35 cellular contexts compared by ENCODE assay signal in the genomic region with DNA sequence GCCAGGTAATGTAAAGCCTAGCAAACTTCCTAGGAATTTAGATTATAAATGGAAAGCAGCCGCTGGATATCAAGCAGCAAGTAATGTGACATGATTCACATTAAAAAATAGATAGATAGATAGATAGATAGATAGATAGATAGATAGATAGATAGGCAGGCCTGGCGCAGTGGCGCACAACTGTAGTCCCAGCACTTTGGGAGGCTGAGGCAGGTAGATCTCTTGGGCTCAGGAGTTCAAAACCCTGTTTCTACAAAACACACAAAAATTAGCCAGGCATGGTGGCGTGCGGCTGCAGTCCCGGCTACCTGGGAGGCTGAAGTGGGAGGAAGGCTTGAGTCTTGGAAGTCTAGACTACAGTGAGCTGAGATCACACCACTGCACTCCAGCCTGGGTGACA.
A peak's percentile ranks its signal among the peaks of the same experiment; 100 is the strongest.
DNase-seq lines count a peak whose midpoint lies in the region; ATAC-seq, FAIRE-seq and TF ChIP-seq lines count a peak whose summit lies in the region.
"Had no signal": no experiment of that assay in that cellular context is flagged by ENCODE, and none has a peak within 500 bp of the region (broad histone marks: within the 10 kb centered on the region; RNA-seq: fewer than 3 reads in every experiment).

No MANE protein-coding gene starts in this region.

- H4K20me1 ChIP-seq in IMR-90 (ENCODE audit: insufficient read depth, low read length): no peaks in the 10 kb centered on the region
- H4K20me1 ChIP-seq in Karpas-422 (ENCODE audit: insufficient read depth, low read depth, low read length): no peaks in the 10 kb centered on the region
- H4K20me1 ChIP-seq in H1 (replicated peaks in 1 of 2; ENCODE audit: control insufficient read depth in 1 of 2, insufficient read depth in 2 of 2, low read length in 2 of 2): no peaks in the 10 kb centered on the region
- no peaks in the 10 kb centered on the region for H4K20me1 ChIP-seq in MM.1S (ENCODE audit: insufficient read depth, low read length)
- H4K20me1 ChIP-seq: BLaER1; BLaER1 treated with 17β-estradiol and CSF1 and Interleukin-3, amounts not matched to agents 10 nM and 100 nM had no signal

- CTCF ChIA-PET in IMR-90 (lab: Yijun Ruan, JAX): interaction anchor here (0.6 kb wide), 1 partner anchor 65 kb away, joined by 4 read pairs; no protein-coding TSS in a partner anchor
- CTCF ChIA-PET in H1 (lab: Charles Lee; ENCODE audit: partially characterized antibody): no interaction called here

- no peaks in the 10 kb centered on the region for H3K9me1 ChIP-seq in IMR-90 (ENCODE audit: insufficient read depth, low read length)

- H3K9me2 ChIP-seq in Karpas-422 (replicated peaks; ENCODE audit: insufficient read depth, low read length): no peaks in the 10 kb centered on the region
- H3K9me2 ChIP-seq in MM.1S (replicated peaks; ENCODE audit: insufficient read depth, low read length): no peaks in the 10 kb centered on the region

- H2BK12ac ChIP-seq in H1 (ENCODE audit: low read depth, low read length): no peak overlapping the region

- no peak overlapping the region for H3K56ac ChIP-seq in IMR-90 (ENCODE audit: extremely low read depth, insufficient read depth, low read length)
- H3K56ac ChIP-seq in H1 (replicated peaks; ENCODE audit: insufficient read length, low read depth, low read length): no peak overlapping the region

- H3K27me3 ChIP-seq in IMR-90 (ENCODE audit: control insufficient read depth, insufficient read depth, low read length): no peaks in the 10 kb centered on the region
- no peaks in the 10 kb centered on the region for H3K27me3 ChIP-seq in Karpas-422 (ENCODE audit: low read length)
- no peaks in the 10 kb centered on the region for H3K27me3 ChIP-seq in H1 (replicated peaks in 1 of 4; ENCODE audit: control insufficient read depth in 3 of 4, extremely low read depth in 1 of 4, insufficient read depth in 3 of 4, low read length in 3 of 4)
- H3K27me3 ChIP-seq in spleen (replicated peaks in 1 of 7): no peaks in the 10 kb centered on the region
- H3K27me3 ChIP-seq in MM.1S (replicated peaks; ENCODE audit: insufficient read depth, low read length): no peaks in the 10 kb centered on the region
- H3K27me3 ChIP-seq: BE2C; BLaER1; BLaER1 treated with 17β-estradiol and CSF1 and Interleukin-3, amounts not matched to agents 10 nM and 100 nM had no signal

- intact Hi-C loops in IMR-90 (cut with micrococcal nuclease) (no loop called here), spleen (cut with DNase I; ENCODE audit: low total_unique reads) (no loop called here), head of caudate nucleus (cut with DNase I) (no loop called here)

- no peak overlapping the region; the same call in 1 of the 2 replicates for H2BK120ac ChIP-seq in IMR-90 (ENCODE audit: low read depth, low read length)
- no peak overlapping the region for H2BK120ac ChIP-seq in H1 (replicated peaks; ENCODE audit: low read depth, low read length)

- H3K23ac ChIP-seq in IMR-90 (ENCODE audit: low read depth, low read length) (no peak overlapping the region), H1 (ENCODE audit: insufficient read length) (no peak overlapping the region)

- dilution Hi-C loops in IMR-90 (cut with HindIII; ENCODE audit: low sequenced_read_pairs, unreplicated experiment): no loop called here

- in situ Hi-C loops in IMR-90 (cut with MboI; ENCODE audit: low sequenced_read_pairs): no loop called here

- H3F3A ChIP-seq in MM.1S (ENCODE audit: insufficient read depth, low read length): no peaks in the 10 kb centered on the region

- H3K4me3 ChIP-seq in IMR-90 (ENCODE audit: insufficient read depth, low read depth, low read length) (no peak overlapping the region), Karpas-422 (ENCODE audit: low read length) (no peak overlapping the region), H1 (ENCODE audit: extremely low read depth in 1 of 4, insufficient read depth in 2 of 4, low read depth in 3 of 4, low read length in 4 of 4) (no peak overlapping the region), spleen (no peak overlapping the region), MM.1S (ENCODE audit: low read length) (no peak overlapping the region)
- H3K4me3 ChIP-seq: A549; BLaER1; BLaER1 treated with 17β-estradiol and CSF1 and Interleukin-3, amounts not matched to agents 10 nM and 100 nM had no signal

- no peak overlapping the region; the same call in 2 of the 3 replicates for H2BK15ac ChIP-seq in IMR-90 (ENCODE audit: low read depth, low read length)
- no peak overlapping the region for H2BK15ac ChIP-seq in H1 (ENCODE audit: low read length)

- no peak for TF ChIP-seq EP300 in H1 (IDR thresholded peaks at IDR 0.05; ENCODE audit: borderline replicate concordance in 1 of 2, low read depth in 2 of 2, low read length in 2 of 2)

- POLR2A ChIA-PET in IMR-90 (lab: Charles Lee; ENCODE audit: unreplicated experiment): no interaction called here
- POLR2A ChIA-PET in H1 (lab: Charles Lee; ENCODE audit: partially characterized antibody): no interaction called here

- no TSS peak for BruUV-seq in IMR-90 (replicated peaks; lab: Mats Ljungman, UMichigan)

- no peak overlapping the region for H3K4me2 ChIP-seq in IMR-90 (ENCODE audit: low read depth, low read length)
- H3K4me2 ChIP-seq in Karpas-422 (ENCODE audit: low read depth, low read length, poor library complexity, severe bottlenecking): no peak overlapping the region
- H3K4me2 ChIP-seq in H1 (ENCODE audit: insufficient read depth in 1 of 2, low read depth in 2 of 2, low read length in 2 of 2): no peak overlapping the region
- no peak overlapping the region for H3K4me2 ChIP-seq in MM.1S (ENCODE audit: low read depth, low read length)
- H3K4me2 ChIP-seq: A549; BLaER1; BLaER1 treated with 17β-estradiol and CSF1 and Interleukin-3, amounts not matched to agents 10 nM and 100 nM had no signal

- H3K79me2 ChIP-seq in Karpas-422 (ENCODE audit: low read length): no peaks in the 10 kb centered on the region
- H3K79me2 ChIP-seq in H1 (ENCODE audit: control insufficient read depth in 1 of 2, insufficient read depth in 2 of 2, low read length in 2 of 2): no peaks in the 10 kb centered on the region
- no peaks in the 10 kb centered on the region for H3K79me2 ChIP-seq in MM.1S (ENCODE audit: low read length)

- H3K23me2 ChIP-seq in H1 (ENCODE audit: low read depth, low read length): no peaks in the 10 kb centered on the region

- H3K14ac ChIP-seq in IMR-90 (replicated peaks; ENCODE audit: low read depth, low read length) (no peak overlapping the region), H1 (ENCODE audit: insufficient read length) (no peak overlapping the region)

- H3K79me1 ChIP-seq in IMR-90 (ENCODE audit: low read depth in 1 of 2, low read length in 2 of 2) (no peaks in the 10 kb centered on the region), H1 (ENCODE audit: low read depth, low read length) (no peaks in the 10 kb centered on the region)

- H2AK9ac ChIP-seq in IMR-90 (replicated peaks; ENCODE audit: low read depth, low read length, poor library complexity): no peak overlapping the region

- no peak overlapping the region for H2BK5ac ChIP-seq in IMR-90 (ENCODE audit: low read depth, low read length, poor library complexity, severe bottlenecking)
- no peak overlapping the region for H2BK5ac ChIP-seq in H1 (ENCODE audit: low read depth, low read length)

- no peak for TF ChIP-seq POLR2A in IMR-90 (IDR thresholded peaks at IDR 0.05; ENCODE audit: low read depth, low read length)
- no peak for TF ChIP-seq POLR2A in H1 (IDR thresholded peaks at IDR 0.05; ENCODE audit: control extremely low read depth in 1 of 2, low read depth in 2 of 2, low read length in 2 of 2)
- no peak for TF ChIP-seq POLR2A in spleen (IDR thresholded peaks at IDR 0.05)

- no peak overlapping the region for H3K18ac ChIP-seq in IMR-90 (ENCODE audit: low read depth, low read length)
- H3K18ac ChIP-seq in H1 (ENCODE audit: extremely low read depth, low read length): no peak overlapping the region

- H3K27ac ChIP-seq in IMR-90 (ENCODE audit: insufficient read depth, low read length) (no peak overlapping the region), Karpas-422 (ENCODE audit: low read length) (no peak overlapping the region), H1 (ENCODE audit: low read depth, low read length) (no peak overlapping the region), spleen (no peak overlapping the region), MM.1S (ENCODE audit: low read length) (no peak overlapping the region)
- H3K27ac ChIP-seq: 22Rv1; A549; BLaER1; BLaER1 treated with 17β-estradiol and CSF1 and Interleukin-3, amounts not matched to agents 10 nM and 100 nM; C4-2B had no signal

- H2AFZ ChIP-seq in IMR-90 (replicated peaks; ENCODE audit: low read length, poor library complexity) (no peak overlapping the region), Karpas-422 (ENCODE audit: low read length) (peak overlapping the region; percentile 45; the same call in 1 of the 2 replicates), H1 (ENCODE audit: low read length) (0 out of 2 replicates have a peak overlapping the region, but pooled peaks have one; percentile 52), MM.1S (ENCODE audit: low read length) (no peak overlapping the region)

- TF ChIP-seq RAD21 in IMR-90 (IDR thresholded peaks at IDR 0.05; ENCODE audit: low read length): no peak
- TF ChIP-seq RAD21 in H1 (IDR thresholded peaks at IDR 0.05 in 1 of 2, conservative IDR thresholded peaks at IDR 0.05 in 1 of 2; ENCODE audit: low read depth in 2 of 2, low read length in 2 of 2): no peak

- 0 out of 2 replicates have a peak overlapping the region, but pooled peaks have one; percentile 27 for H2BK20ac ChIP-seq in IMR-90 (ENCODE audit: low read depth, low read length)
- H2BK20ac ChIP-seq in H1 (ENCODE audit: low read length): no peak overlapping the region

- TF ChIP-seq CTCF in IMR-90 (conservative IDR thresholded peaks at IDR 0.05; ENCODE audit: low read depth, low read length) (no peak), H1 (IDR thresholded peaks at IDR 0.05; ENCODE audit: control extremely low read depth in 1 of 3, insufficient read depth in 1 of 3, low read depth in 1 of 3, low read length in 3 of 3) (no peak), spleen (IDR thresholded peaks at IDR 0.05 in 8 of 11, conservative IDR thresholded peaks at IDR 0.05 in 3 of 11) (no peak), MM.1S (IDR thresholded peaks at IDR 0.05; ENCODE audit: low read length) (no peak)

- H4K8ac ChIP-seq in IMR-90 (ENCODE audit: low read depth in 2 of 2, low read length in 2 of 2): no peak overlapping the region
- H4K8ac ChIP-seq in H1 (ENCODE audit: extremely low read depth, insufficient read depth, low read length): no peak overlapping the region

- no peak for ATAC-seq in IMR-90 (ENCODE audit: low read depth)
- ATAC-seq: A549; CD8-positive, alpha-beta T cell had no signal

- no peaks in the 10 kb centered on the region for H3K9me3 ChIP-seq in IMR-90 (ENCODE audit: control insufficient read depth, insufficient read depth, low read length)
- no peaks in the 10 kb centered on the region for H3K9me3 ChIP-seq in Karpas-422 (ENCODE audit: low read length)
- H3K9me3 ChIP-seq in H1 (ENCODE audit: insufficient read depth in 2 of 2, low read depth in 1 of 2, low read length in 1 of 2): no peaks in the 10 kb centered on the region
- no peaks in the 10 kb centered on the region for H3K9me3 ChIP-seq in spleen
- no peaks in the 10 kb centered on the region for H3K9me3 ChIP-seq in MM.1S (replicated peaks; ENCODE audit: insufficient read depth, low read length)
- H3K9me3 ChIP-seq: A549; BE2C; BLaER1; BLaER1 treated with 17β-estradiol and CSF1 and Interleukin-3, amounts not matched to agents 10 nM and 100 nM; Caco-2 had no signal

- H4K91ac ChIP-seq in IMR-90 (ENCODE audit: insufficient read depth, low read depth, low read length) (no peak overlapping the region), H1 (replicated peaks; ENCODE audit: insufficient read length, low read length) (no peak overlapping the region)

- H3K4ac ChIP-seq in IMR-90 (ENCODE audit: low read depth, low read length): no peak overlapping the region
- no peak overlapping the region for H3K4ac ChIP-seq in H1 (replicated peaks; ENCODE audit: insufficient read length, low read depth, low read length)

- FAIRE-seq in H1 (lab: Jason Lieb, UNC): no peak
- FAIRE-seq: A204.1, A549, D721Med had no signal

- no peaks in the 10 kb centered on the region for H3K36me3 ChIP-seq in IMR-90 (ENCODE audit: control insufficient read depth, insufficient read depth, low read length)
- H3K36me3 ChIP-seq in Karpas-422 (ENCODE audit: insufficient read depth, low read length): no peaks in the 10 kb centered on the region
- no peaks in the 10 kb centered on the region for H3K36me3 ChIP-seq in H1 (ENCODE audit: control insufficient read depth in 2 of 4, insufficient read depth in 4 of 4, low read length in 3 of 4)
- no peaks in the 10 kb centered on the region for H3K36me3 ChIP-seq in spleen
- H3K36me3 ChIP-seq in MM.1S (replicated peaks; ENCODE audit: insufficient read depth, low read length): no peaks in the 10 kb centered on the region
- H3K36me3 ChIP-seq: BE2C; BLaER1; BLaER1 treated with 17β-estradiol and CSF1 and Interleukin-3, amounts not matched to agents 10 nM and 100 nM had no signal

- WGBS in IMR-90 (ENCODE audit: extremely low coverage in 2 of 2, insufficient read length in 1 of 2), 2 experiments: no CpG with 5 or more reads among the region's 6 CpGs
- 99% methylated on average over 6 of the region's 6 CpGs; no CpG with 5 or more reads in 1 of the 2 experiments for WGBS in H1 (ENCODE audit: extremely low coverage in 1 of 2, insufficient coverage in 1 of 2, insufficient read length in 1 of 2, insufficient replicate concordance in 2 of 2, low coverage in 1 of 2, low lambda C conversion rate in 2 of 2, missing lambda C conversion rate in 1 of 2), 2 experiments
- 89 to 95% (median 93%) methylated on average over 6 of the region's 6 CpGs for WGBS in spleen, 5 donors

- no peak overlapping the region for H2AK5ac ChIP-seq in IMR-90 (ENCODE audit: low read depth, low read length)
- H2AK5ac ChIP-seq in H1 (ENCODE audit: low read depth, low read length): no peak overlapping the region

- DNase-seq in IMR-90 (no peak), Karpas-422 (no peak), H1 (ENCODE audit: low read depth in 1 of 2, low spot score in 2 of 2) (no peak), spleen (peak; percentile 48), MM.1S (no peak), cerebellar nuclear complex (lab: John Stamatoyannopoulos, UW) (no peak), head of caudate nucleus (no peak), medulla oblongata (ENCODE audit: extremely low spot score) (no peak)
- DNase-seq: 8988T; ACHN; AML-193; BE2C; C1 segment of cervical spinal cord; Caco-2; Calu3; CD4-positive, alpha-beta memory T cell; CD4-positive, alpha-beta T cell; CD4-positive, CD25-positive, alpha-beta regulatory T cell; CD8-positive, alpha-beta memory T cell; CD8-positive, alpha-beta T cell; COR-L47; DMS 273 treated with DMSO at 0.1 percent for 48 hours; DMS153; DMS53; DMS79; DMS79 treated with DMSO at 0.1 percent for 48 hours; DND-41; EL had no signal

- H4K5ac ChIP-seq in IMR-90 (ENCODE audit: low read depth, low read length) (no peak overlapping the region), H1 (ENCODE audit: insufficient read length, low read depth, low read length) (no peak overlapping the region)

- 0 out of 2 replicates have a peak, but pooled peaks cover 1% of the 10 kb centered on the region for H3K4me1 ChIP-seq in IMR-90 (ENCODE audit: control insufficient read depth, insufficient read depth, low read length)
- H3K4me1 ChIP-seq in Karpas-422 (ENCODE audit: low read length): peaks cover 18% of the 10 kb centered on the region
- H3K4me1 ChIP-seq in H1 (replicated peaks in 1 of 4; ENCODE audit: control insufficient read depth in 3 of 4, insufficient read depth in 4 of 4, low read length in 3 of 4): peaks cover 0 to 6% (median 1%) of the 10 kb centered on the region in 4 experiments; a peak in 2 of 7 replicates
- no peaks in the 10 kb centered on the region for H3K4me1 ChIP-seq in spleen
- H3K4me1 ChIP-seq in MM.1S (ENCODE audit: low read length): no peaks in the 10 kb centered on the region
- H3K4me1 ChIP-seq: A549, BE2C, Caco-2 had no signal

- no peak overlapping the region for H3K9ac ChIP-seq in IMR-90 (ENCODE audit: low read depth, low read length)
- H3K9ac ChIP-seq in Karpas-422 (ENCODE audit: low read length): no peak overlapping the region
- no peak overlapping the region for H3K9ac ChIP-seq in H1 (replicated peaks in 1 of 4; ENCODE audit: extremely low read depth in 1 of 4, low read depth in 3 of 4, low read length in 3 of 4)
- H3K9ac ChIP-seq in MM.1S (ENCODE audit: low read length): no peak overlapping the region
- H3K9ac ChIP-seq: BLaER1; BLaER1 treated with 17β-estradiol and CSF1 and Interleukin-3, amounts not matched to agents 10 nM and 100 nM had no signal

Comparison
In these comparisons a context has a peak if more than half of its experiments do, and no peak if none do; other contexts are left out.
1. H2AFZ ChIP-seq: peak in Karpas-422 (single experiment) and H1 (single experiment); none in IMR-90 (single experiment) and MM.1S (single experiment).